Comparison of ENCODE assay signal across 8 cellular contexts in genomic region chr2:219161097-219161496, GRCh38. TPM values are rescaled to one million over a fixed set of nuclear protein-coding genes. Genes with fewer than 3 reads are reported as not detected.
DNase-seq lines count a peak whose midpoint lies in the region; ATAC-seq and TF ChIP-seq lines count a peak whose summit lies in the region.

No MANE protein-coding gene starts in this region.

- intact Hi-C loops in left colon (cut with DNase I, micrococcal nuclease) = loop anchor here (2.0 to 10.0 kb wide), 2 partner anchors 134 to 138 kb away; no protein-coding TSS in a partner anchor

- no peaks in the 10 kb centered on the region for H3K27me3 ChIP-seq in SU-DHL-6 (ENCODE audit: low read length)

- H3K36me3 ChIP-seq in SU-DHL-6 (ENCODE audit: low read length) = no peaks in the 10 kb centered on the region

- no peaks in the 10 kb centered on the region for H3K9me2 ChIP-seq in SU-DHL-6 (replicated peaks; ENCODE audit: insufficient read depth, low read length)

- peaks cover 3% of the 10 kb centered on the region; the same call in 1 of the 2 replicates for H3F3A ChIP-seq in SU-DHL-6 (ENCODE audit: insufficient read depth)

- H2AFZ ChIP-seq in SU-DHL-6 (ENCODE audit: low read depth, low read length, severe bottlenecking) = peak overlapping the region; percentile 80

- H3K9ac ChIP-seq in SU-DHL-6 (ENCODE audit: low read length) = peak overlapping the region; percentile 68

- H3K4me3 ChIP-seq in GM12875 (ENCODE audit: low read depth, low read length) (peak overlapping the region; percentile 69), SU-DHL-6 (ENCODE audit: insufficient read depth, low read length, poor library complexity, severe bottlenecking) (peak overlapping the region; percentile 66), fibroblast of pulmonary artery (replicated peaks; ENCODE audit: low read depth, low read length) (peak overlapping the region; percentile 77), skeletal muscle cell (ENCODE audit: low read depth, low read length) (peak overlapping the region; percentile 57)

- H3K79me2 ChIP-seq in SU-DHL-6 (ENCODE audit: insufficient read depth, low read length) = no peaks in the 10 kb centered on the region

- no peaks in the 10 kb centered on the region for H3K9me3 ChIP-seq in SU-DHL-6 (ENCODE audit: insufficient read depth, low read length)

- no peak overlapping the region for H3K27ac ChIP-seq in SU-DHL-6 (ENCODE audit: low read depth, low read length)

- no peaks in the 10 kb centered on the region for H4K20me1 ChIP-seq in SU-DHL-6 (ENCODE audit: low read depth, low read length)

- TF ChIP-seq CTCF in GM12875 (IDR thresholded peaks at IDR 0.05; ENCODE audit: borderline replicate concordance, insufficient read depth, low read depth, low read length) = no peak
- TF ChIP-seq CTCF in SU-DHL-6 (IDR thresholded peaks at IDR 0.05; ENCODE audit: insufficient read depth, low read length, poor library complexity, severe bottlenecking) = no peak
- TF ChIP-seq CTCF in fibroblast of pulmonary artery (IDR thresholded peaks at IDR 0.05; ENCODE audit: low read length, missing control alignments) = no peak

- H3K4me2 ChIP-seq in SU-DHL-6 (ENCODE audit: low read depth, low read length, poor library complexity, severe bottlenecking) = peak overlapping the region; percentile 69

- ATAC-seq in HG02970 (IDR thresholded peaks at IDR 0.05; ENCODE audit: low FRiP score, unreplicated experiment) (no peak), left colon (no peak)

- DNase-seq in fibroblast of pulmonary artery (ENCODE audit: low read depth) = no peak
- no peak for DNase-seq in skeletal muscle cell (ENCODE audit: low read depth)
- no peak for DNase-seq in left colon
- DNase-seq in activated naive CD4-positive, alpha-beta T cell treated with anti-CD3 and anti-CD28 coated beads, Interleukin-2, amount 50 U/mL, for 16 hours = no peak
- DNase-seq in activated gamma-delta T cell treated with Interleukin-2 at 50 U/mL for 16 hours = no peak

RNA-seq across cellular contexts. Expression of gene NHEJ1, which starts 0.5 kb away (rescaled TPM):
- total RNA-seq in left colon = 10 to 100 TPM; 45.4 to 56.1 TPM

RNA-seq across cellular contexts. Expression of gene SLC23A3, which starts 8.7 kb away (rescaled TPM):
- 1 to 10 TPM; 5.1 to 6.1 TPM for total RNA-seq in left colon

RNA-seq across cellular contexts. Expression of gene CNPPD1, which starts 15.6 kb away (rescaled TPM):
- 100 to 1,000 TPM; 119 TPM for total RNA-seq in left colon

RNA-seq across cellular contexts. Expression of gene RETREG2, which starts 17.0 kb away (rescaled TPM):
- 100 to 1,000 TPM; 122 to 138 TPM for total RNA-seq in left colon

RNA-seq across cellular contexts. Expression of gene ZFAND2B, which starts 45.5 kb away (rescaled TPM):
- total RNA-seq in left colon = 10 to 100 TPM; 78.0 to 89.9 TPM
